Comparison of ENCODE assay signal across 1 cellular context in genomic region chr1:64223329-64224151, GRCh38.
TF ChIP-seq lines count a peak whose summit lies in the region.

No MANE protein-coding gene starts in this region.

TF ChIP-seq in WTC11, 78 proteins besides CTCF, POLR2A, EP300 and RAD21 (continued from another document):
- TF ChIP-seq ZNF532 (CRISPR knock-in tag; IDR thresholded peaks at IDR 0.05; ENCODE audit: borderline replicate concordance) (no peak), ATF3 (CRISPR knock-in tag; conservative IDR thresholded peaks at IDR 0.05) (no peak), IRF2 (CRISPR knock-in tag; IDR thresholded peaks at IDR 0.05; ENCODE audit: borderline replicate concordance, low read depth) (no peak), USF2 (CRISPR knock-in tag; IDR thresholded peaks at IDR 0.05) (no peak), NR3C1 (CRISPR knock-in tag; conservative IDR thresholded peaks at IDR 0.05; ENCODE audit: low read depth) (no peak), ZNF121 (CRISPR knock-in tag; IDR thresholded peaks at IDR 0.05) (no peak), NFE2L1 (CRISPR knock-in tag; IDR thresholded peaks at IDR 0.05) (no peak), OVOL2 (CRISPR knock-in tag; IDR thresholded peaks at IDR 0.05; ENCODE audit: borderline replicate concordance) (no peak), KAT7 (CRISPR knock-in tag; IDR thresholded peaks at IDR 0.05; ENCODE audit: borderline replicate concordance) (no peak), MYBL2 (CRISPR knock-in tag; IDR thresholded peaks at IDR 0.05) (no peak), ZNF263 (CRISPR knock-in tag; IDR thresholded peaks at IDR 0.05; ENCODE audit: low read depth) (no peak), SOX15 (CRISPR knock-in tag; IDR thresholded peaks at IDR 0.05) (no peak)
- TF ChIP-seq, protein P1, sequence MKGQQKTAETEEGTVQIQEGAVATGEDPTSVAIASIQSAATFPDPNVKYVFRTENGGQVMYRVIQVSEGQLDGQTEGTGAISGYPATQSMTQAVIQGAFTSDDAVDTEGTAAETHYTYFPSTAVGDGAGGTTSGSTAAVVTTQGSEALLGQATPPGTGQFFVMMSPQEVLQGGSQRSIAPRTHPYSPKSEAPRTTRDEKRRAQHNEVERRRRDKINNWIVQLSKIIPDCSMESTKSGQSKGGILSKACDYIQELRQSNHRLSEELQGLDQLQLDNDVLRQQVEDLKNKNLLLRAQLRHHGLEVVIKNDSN (CRISPR knock-in tag; IDR thresholded peaks at IDR 0.05): no peak
- TF ChIP-seq, protein P2, sequence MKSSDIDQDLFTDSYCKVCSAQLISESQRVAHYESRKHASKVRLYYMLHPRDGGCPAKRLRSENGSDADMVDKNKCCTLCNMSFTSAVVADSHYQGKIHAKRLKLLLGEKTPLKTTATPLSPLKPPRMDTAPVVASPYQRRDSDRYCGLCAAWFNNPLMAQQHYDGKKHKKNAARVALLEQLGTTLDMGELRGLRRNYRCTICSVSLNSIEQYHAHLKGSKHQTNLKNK (CRISPR knock-in tag; IDR thresholded peaks at IDR 0.05): no peak
- TF ChIP-seq, protein P3, sequence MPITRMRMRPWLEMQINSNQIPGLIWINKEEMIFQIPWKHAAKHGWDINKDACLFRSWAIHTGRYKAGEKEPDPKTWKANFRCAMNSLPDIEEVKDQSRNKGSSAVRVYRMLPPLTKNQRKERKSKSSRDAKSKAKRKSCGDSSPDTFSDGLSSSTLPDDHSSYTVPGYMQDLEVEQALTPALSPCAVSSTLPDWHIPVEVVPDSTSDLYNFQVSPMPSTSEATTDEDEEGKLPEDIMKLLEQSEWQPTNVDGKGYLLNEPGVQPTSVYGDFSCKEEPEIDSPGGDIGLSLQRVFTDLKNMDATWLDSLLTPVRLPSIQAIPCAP (CRISPR knock-in tag; IDR thresholded peaks at IDR 0.05): no peak
